Comparison of ENCODE assay signal across 8 cellular contexts in genomic region chr10:3067859-3068179, GRCh38. TPM values are rescaled to one million over a fixed set of nuclear protein-coding genes. Genes with fewer than 3 reads are reported as not detected.
DNase-seq lines count a peak whose midpoint lies in the region; ATAC-seq and TF ChIP-seq lines count a peak whose summit lies in the region.

No MANE protein-coding gene starts in this region.

- H3K9me3 ChIP-seq in Karpas-422 (ENCODE audit: low read length) (no peaks in the 10 kb centered on the region), colonic mucosa (no peaks in the 10 kb centered on the region)

- H3K4me3 ChIP-seq in Karpas-422 (ENCODE audit: low read length): peak overlapping the region; percentile 98
- peak overlapping the region; percentile 82 for H3K4me3 ChIP-seq in colonic mucosa

- peak overlapping the region; percentile 79 for H3K4me2 ChIP-seq in Karpas-422 (ENCODE audit: low read depth, low read length, poor library complexity, severe bottlenecking)

- H3K4me3 Mint-ChIP-seq in CD14-positive monocyte (peak overlapping the region; percentile 94 to 95), natural killer cell (peak overlapping the region; percentile 97)

- TF ChIP-seq CTCF in CD14-positive monocyte (IDR thresholded peaks at IDR 0.05): no peak
- no peak for TF ChIP-seq CTCF in colonic mucosa (IDR thresholded peaks at IDR 0.05)
- TF ChIP-seq CTCF in natural killer cell (IDR thresholded peaks at IDR 0.05): no peak

- no peaks in the 10 kb centered on the region for H3K9me2 ChIP-seq in Karpas-422 (replicated peaks; ENCODE audit: insufficient read depth, low read length)

- peaks cover 19 to 34% (median 22%) of the 10 kb centered on the region in 3 donors for H3K27me3 Mint-ChIP-seq in CD14-positive monocyte (ENCODE audit: low read depth in 3 of 3)
- H3K27me3 Mint-ChIP-seq in natural killer cell (ENCODE audit: low read depth in 2 of 2): no peaks in the 10 kb centered on the region

- H3K9ac ChIP-seq in Karpas-422 (ENCODE audit: low read length) (peak overlapping the region; percentile 99), colonic mucosa (ENCODE audit: low read depth in 2 of 2, low read length in 2 of 2) (peak overlapping the region; percentile 79 to 81)

- peak overlapping the region; percentile 58; the same call in 1 of the 2 replicates for H2AFZ ChIP-seq in Karpas-422 (ENCODE audit: low read length)

- H3K9me3 Mint-ChIP-seq in CD14-positive monocyte (peaks cover 0 to 5% (median 2%) of the 10 kb centered on the region in 7 donors), natural killer cell (no peaks in the 10 kb centered on the region)

- H4K20me1 ChIP-seq in Karpas-422 (ENCODE audit: insufficient read depth, low read depth, low read length): peaks cover 42% of the 10 kb centered on the region

- ATAC-seq in GM19397 (IDR thresholded peaks at IDR 0.05; ENCODE audit: unreplicated experiment) (peak; percentile 11), natural killer cell (peak in 2 of 3 donors; percentile 14 to 21)

- intact Hi-C loops in CD14-positive monocyte (cut with micrococcal nuclease) (no loop called here), colonic mucosa (cut with DNase I) (no loop called here), natural killer cell (cut with micrococcal nuclease) (loop anchor here (2.0 kb wide), 1 partner anchor 27 kb away; no protein-coding TSS in a partner anchor)

- peaks cover 11% of the 10 kb centered on the region for H3K4me1 Mint-ChIP-seq in CD14-positive monocyte
- H3K4me1 Mint-ChIP-seq in natural killer cell: peaks cover 24 to 30% of the 10 kb centered on the region in 2 donors

- H3K27me3 ChIP-seq in Karpas-422 (ENCODE audit: low read length) (no peaks in the 10 kb centered on the region), colonic mucosa (peaks cover 10% of the 10 kb centered on the region)

- H3K27ac Mint-ChIP-seq in CD14-positive monocyte (peak overlapping the region in 3 of 7 donors; percentile 53 to 66 (median 61)), natural killer cell (peak overlapping the region in 1 of 2 donors; percentile 77)

- H3K79me2 ChIP-seq in Karpas-422 (ENCODE audit: low read length): peaks cover 54% of the 10 kb centered on the region

- DNase-seq in CD14-positive monocyte (ENCODE audit: low spot score): no peak
- no peak for DNase-seq in Karpas-422
- peak; percentile 29 for DNase-seq in colonic mucosa
- DNase-seq in natural killer cell: no peak
- DNase-seq in DMS153 treated with DMSO at 0.1 percent for 48 hours (lab: John Stamatoyannopoulos, UW; ENCODE audit: unreplicated experiment): no peak
- no peak for DNase-seq in COR-L47 (lab: John Stamatoyannopoulos, UW)
- DNase-seq in NOMO-1 treated with DMSO at 0.1 percent for 48 hours (lab: John Stamatoyannopoulos, UW; ENCODE audit: unreplicated experiment): no peak

- H3K36me3 Mint-ChIP-seq in CD14-positive monocyte (peaks cover 5 to 8% of the 10 kb centered on the region in 2 donors), natural killer cell (no peaks in the 10 kb centered on the region)

- peaks cover 39% of the 10 kb centered on the region for H3K4me1 ChIP-seq in Karpas-422 (ENCODE audit: low read length)
- no peaks in the 10 kb centered on the region for H3K4me1 ChIP-seq in colonic mucosa

- H3K27ac ChIP-seq in Karpas-422 (ENCODE audit: low read length) (peak overlapping the region; percentile 75), colonic mucosa (peak overlapping the region; percentile 50)

- H3K36me3 ChIP-seq in Karpas-422 (ENCODE audit: insufficient read depth, low read length): peaks cover 23% of the 10 kb centered on the region
- H3K36me3 ChIP-seq in colonic mucosa: no peaks in the 10 kb centered on the region

RNA-seq across cellular contexts. Expression of gene PFKP, which starts 0.5 kb away (rescaled TPM):
- 1 to 10 TPM; 6.5 to 8.1 TPM for polyA plus RNA-seq in CD14-positive monocyte
- 91.3 and 196 TPM in 2 replicates for total RNA-seq in Karpas-422 (2014; rRNA removed; shearing (Covaris generic); ENCODE audit: low replicate concordance)
- total RNA-seq in colonic mucosa: 100 to 1,000 TPM; 134 to 209 TPM
- 10 to 100 TPM; 43.9 to 62.4 (median 47.4) TPM for total RNA-seq in natural killer cell
